Comparison of ENCODE assay signal across 8 cellular contexts in genomic region chr3:141303481-141304223, GRCh38.
DNase-seq lines count a peak whose midpoint lies in the region; ATAC-seq, FAIRE-seq and TF ChIP-seq lines count a peak whose summit lies in the region.

No MANE protein-coding gene starts in this region.

- no peak overlapping the region for H3K4me3 ChIP-seq in BJ (ENCODE audit: low read depth, low read length)
- H3K4me3 ChIP-seq in mucosa of descending colon, result no peak overlapping the region

- intact Hi-C loops in mucosa of descending colon (cut with DNase I, micrococcal nuclease), result loop anchor here in 1 of 2 donors (5.0 kb wide), 1 partner anchor 259 kb away; no protein-coding TSS in a partner anchor

- peaks cover 3% of the 10 kb centered on the region for H3K4me1 ChIP-seq in mucosa of descending colon (ENCODE audit: low read depth)

- TF ChIP-seq CTCF in BJ (IDR thresholded peaks at IDR 0.05; ENCODE audit: insufficient read depth, low read depth, low read length) (peak; percentile 68), mucosa of descending colon (IDR thresholded peaks at IDR 0.05) (peak; percentile 65)

- no peaks in the 10 kb centered on the region for H3K9me3 ChIP-seq in mucosa of descending colon

- CTCF ChIA-PET in BJ (lab: Yijun Ruan, JAX), result interaction anchor here (0.7 to 14.7 kb wide), 30 partner anchors 9 to 304 kb away, joined by 3 to 282 read pairs (median 5); partner anchors contain the start of gene PXYLP1

- no peaks in the 10 kb centered on the region for H3K27me3 ChIP-seq in BJ (ENCODE audit: control insufficient read depth, insufficient read depth, low read length)

- peak; percentile 48 for FAIRE-seq in endometrium (lab: Jason Lieb, UNC)

- H3K36me3 ChIP-seq in BJ (ENCODE audit: control insufficient read depth, insufficient read depth, low read length) (no peaks in the 10 kb centered on the region), mucosa of descending colon (ENCODE audit: low read depth) (no peaks in the 10 kb centered on the region)

- POLR2A ChIA-PET in BJ (lab: Charles Lee), result no interaction called here

- DNase-seq in BJ (ENCODE audit: low read depth) (peak; percentile 44), NCI-H510A treated with DMSO at 0.1 percent for 48 hours (lab: John Stamatoyannopoulos, UW) (peak; percentile 59), mucosa of descending colon (peak in 1 of 3 donors; percentile 90), ureter (ENCODE audit: low spot score) (peak; percentile 76)
- peak; percentile 57 for DNase-seq in activated CD4-positive, CD25-positive, alpha-beta regulatory T cell treated with anti-CD3 and anti-CD28 coated beads, Interleukin-2, amount 50 U/mL, for 16 hours (ENCODE audit: low read depth, low spot score)

- ATAC-seq in GM19023 (IDR thresholded peaks at IDR 0.05; ENCODE audit: unreplicated experiment), result peak; percentile 72
- peak; percentile 66 for ATAC-seq in HG03460 (IDR thresholded peaks at IDR 0.05; ENCODE audit: unreplicated experiment)
- peak; percentile 87 for ATAC-seq in mucosa of descending colon
